Comparison of ENCODE assay signal across 31 cellular contexts in the genomic region with DNA sequence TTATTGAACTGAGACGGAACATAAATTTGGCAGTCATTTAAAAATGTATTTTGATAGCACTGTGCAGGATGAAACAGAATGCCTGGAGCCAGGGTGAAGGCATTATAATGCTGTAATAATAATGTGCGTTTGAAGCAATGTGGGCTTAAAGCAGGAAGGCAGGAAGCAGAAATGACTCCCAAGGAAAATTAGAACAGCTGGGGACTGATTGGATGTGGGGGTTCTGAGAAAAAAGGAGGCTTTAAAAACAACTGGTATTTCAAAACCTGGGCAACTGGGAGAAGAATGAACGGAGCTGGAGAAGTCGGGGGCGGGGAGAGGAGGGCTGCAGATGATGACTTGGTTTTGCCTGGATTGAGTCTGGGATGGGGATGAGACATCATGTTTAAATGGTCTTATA. TPM values are rescaled to one million over a fixed set of nuclear protein-coding genes. Genes with fewer than 3 reads are reported as not detected.
"Had no signal": no experiment of that assay in that cellular context is flagged by ENCODE, and none has a peak within 500 bp of the region (broad histone marks: within the 10 kb centered on the region; RNA-seq: fewer than 3 reads in every experiment).

No MANE protein-coding gene starts in this region.

- H3K27ac Mint-ChIP-seq: effector memory CD8-positive, alpha-beta T cell; mesothelial cell of epicardium; natural killer cell treated with Interleukin-12 subunit alpha and Interleukin-12 subunit beta and Interleukin-15 and Interleukin-18, amount 100 ng/mL, for 72 hours; stimulated activated effector memory CD8-positive, alpha-beta T cell treated with anti-CD3 and anti-CD28 coated beads, Interleukin-12 subunit alpha, Interleukin-12 subunit beta, amount 100 ng/mL, for 72 hours had no signal

- ATAC-seq: effector memory CD8-positive, alpha-beta T cell; esophagus mucosa; gastroesophageal sphincter; heart right ventricle; left cardiac atrium; left lung; mucosa of descending colon; natural killer cell treated with Interleukin-12 subunit alpha and Interleukin-12 subunit beta and Interleukin-15 and Interleukin-18, amount 100 ng/mL, for 72 hours; sciatic nerve; stimulated activated effector memory CD8-positive, alpha-beta T cell treated with anti-CD3 and anti-CD28 coated beads, Interleukin-12 subunit alpha, Interleukin-12 subunit beta, amount 100 ng/mL, for 72 hours; stimulated activated naive CD8-positive, alpha-beta T cell treated with anti-CD3 and anti-CD28 coated beads, Interleukin-15, Interleukin-2, amounts not matched to agents 100 U/mL and 50 U/mL, for 24 hours had no signal

- DNase-seq: effector memory CD8-positive, alpha-beta T cell; foreskin fibroblast; heart right ventricle; hippocampal formation; left cardiac atrium; left lung; mesenchymal stem cell; mucosa of descending colon; naive B cell; occipital lobe; stimulated activated CD4-positive, alpha-beta T cell treated with anti-CD3 and anti-CD28 coated beads, Interleukin-2, amount 100 ng/mL, for 24 hours; stimulated activated CD4-positive, alpha-beta T cell treated with anti-CD3 and anti-CD28 coated beads, Interleukin-4, amount 100 ng/mL, for 24 hours; stimulated activated naive CD8-positive, alpha-beta T cell treated with anti-CD3 and anti-CD28 coated beads, Interleukin-15, Interleukin-2, amounts not matched to agents 100 U/mL and 50 U/mL, for 24 hours; substantia nigra; testis; tibial artery; upper lobe of left lung had no signal

- H3K9me3 Mint-ChIP-seq: effector memory CD8-positive, alpha-beta T cell; mesothelial cell of epicardium; naive B cell; natural killer cell treated with Interleukin-12 subunit alpha and Interleukin-12 subunit beta and Interleukin-15 and Interleukin-18, amount 100 ng/mL, for 72 hours; stimulated activated effector memory CD8-positive, alpha-beta T cell treated with anti-CD3 and anti-CD28 coated beads, Interleukin-12 subunit alpha, Interleukin-12 subunit beta, amount 100 ng/mL, for 72 hours had no signal

- H3K4me3 ChIP-seq: coronary artery, gastroesophageal sphincter, heart right ventricle, left lung, mucosa of descending colon, prostate gland, right atrium auricular region, testis, tibial artery, upper lobe of left lung had no signal

- H3K9me3 ChIP-seq: gastroesophageal sphincter, heart right ventricle, left lung, mucosa of descending colon, prostate gland, right atrium auricular region, testis, tibial artery, upper lobe of left lung had no signal

- H3K27ac ChIP-seq: coronary artery, epithelial cell of prostate, gastroesophageal sphincter, heart right ventricle, left lung, prostate gland, right atrium auricular region, testis, tibial artery, upper lobe of left lung had no signal

- H3K4me1 ChIP-seq: gastroesophageal sphincter, left lung, prostate gland, right atrium auricular region, testis, tibial artery, upper lobe of left lung had no signal

- H3K4me1 Mint-ChIP-seq: naive B cell; stimulated activated effector memory CD8-positive, alpha-beta T cell treated with anti-CD3 and anti-CD28 coated beads, Interleukin-12 subunit alpha, Interleukin-12 subunit beta, amount 100 ng/mL, for 72 hours had no signal

- H3K36me3 ChIP-seq: gastroesophageal sphincter, heart right ventricle, left lung, prostate gland, right atrium auricular region, tibial artery, upper lobe of left lung had no signal

- H3K27me3 Mint-ChIP-seq: naive B cell had no signal

- H3K27me3 ChIP-seq: gastroesophageal sphincter, heart right ventricle, left lung, right atrium auricular region, testis, tibial artery, upper lobe of left lung had no signal

- H3K4me3 Mint-ChIP-seq: effector memory CD8-positive, alpha-beta T cell; mesothelial cell of epicardium; naive B cell; natural killer cell treated with Interleukin-12 subunit alpha and Interleukin-12 subunit beta and Interleukin-15 and Interleukin-18, amount 100 ng/mL, for 72 hours; stimulated activated effector memory CD8-positive, alpha-beta T cell treated with anti-CD3 and anti-CD28 coated beads, Interleukin-12 subunit alpha, Interleukin-12 subunit beta, amount 100 ng/mL, for 72 hours had no signal

- H3K36me3 Mint-ChIP-seq: mesothelial cell of epicardium; naive B cell; natural killer cell treated with Interleukin-12 subunit alpha and Interleukin-12 subunit beta and Interleukin-15 and Interleukin-18, amount 100 ng/mL, for 72 hours; stimulated activated effector memory CD8-positive, alpha-beta T cell treated with anti-CD3 and anti-CD28 coated beads, Interleukin-12 subunit alpha, Interleukin-12 subunit beta, amount 100 ng/mL, for 72 hours had no signal

- FAIRE-seq: endometrium, islet of Langerhans, urothelium cell line had no signal

RNA-seq across cellular contexts. Expression of a gene that starts 12.6 kb away (rescaled TPM):
- total RNA-seq: kidney epithelial cell, mesothelial cell of epicardium had no signal
